12 cellular contexts compared by ENCODE assay signal in genomic region chr20:9838035-9838377, GRCh38. TPM values are rescaled to one million over a fixed set of nuclear protein-coding genes. Genes with fewer than 3 reads are reported as not detected.
DNase-seq lines count a peak whose midpoint lies in the region; ATAC-seq and TF ChIP-seq lines count a peak whose summit lies in the region.
"Had no signal": no experiment of that assay in that cellular context is flagged by ENCODE, and none has a peak within 500 bp of the region (broad histone marks: within the 10 kb centered on the region; RNA-seq: fewer than 3 reads in every experiment).

No MANE protein-coding gene starts in this region.

- H3K9me3 ChIP-seq in neural cell (ENCODE audit: low read length) (no peaks in the 10 kb centered on the region), T-helper 17 cell (ENCODE audit: control insufficient read depth, low read length, poor library complexity, severe bottlenecking) (no peaks in the 10 kb centered on the region)

- no peak for TF ChIP-seq RAD21 in neural cell (conservative IDR thresholded peaks at IDR 0.05)

- ATAC-seq in activated CD8-positive, alpha-beta memory T cell treated with anti-CD3 and anti-CD28 coated beads, Interleukin-2, amount 10 ng/mL, durations not matched to agents 7 days and 5 days = no peak
- no peak for ATAC-seq in stimulated activated effector memory CD8-positive, alpha-beta T cell treated with anti-CD3 and anti-CD28 coated beads, Interleukin-12 subunit alpha, Interleukin-12 subunit beta, amount 100 ng/mL, for 72 hours
- ATAC-seq in T-helper 17 cell = no peak

- no peaks in the 10 kb centered on the region for H3K36me3 ChIP-seq in neural cell (ENCODE audit: insufficient read depth, low read length)

- H3K4me2 ChIP-seq in neural cell (ENCODE audit: low read length) = peak overlapping the region; percentile 87

- no peaks in the 10 kb centered on the region for H3K27me3 ChIP-seq in neural cell (ENCODE audit: insufficient read depth, low read depth, low read length)

- no peak for TF ChIP-seq EP300 in neural cell (conservative IDR thresholded peaks at IDR 0.05; ENCODE audit: poor library complexity, severe bottlenecking)

- H3K4me3 ChIP-seq in coronary artery (peak overlapping the region; percentile 46), neural cell (ENCODE audit: low read length) (peak overlapping the region; percentile 91)

- H3K27ac Mint-ChIP-seq in activated naive CD4-positive, alpha-beta T cell treated with anti-CD3 and anti-CD28 coated beads for 36 hours = no peak overlapping the region
- no peak overlapping the region for H3K27ac Mint-ChIP-seq in activated CD8-positive, alpha-beta memory T cell treated with anti-CD3 and anti-CD28 coated beads, Interleukin-2, amount 10 ng/mL, durations not matched to agents 7 days and 5 days
- no peak overlapping the region for H3K27ac Mint-ChIP-seq in stimulated activated effector memory CD8-positive, alpha-beta T cell treated with anti-CD3 and anti-CD28 coated beads, Interleukin-12 subunit alpha, Interleukin-12 subunit beta, amount 100 ng/mL, for 72 hours
- no peak overlapping the region for H3K27ac Mint-ChIP-seq in T-helper 17 cell
- H3K27ac Mint-ChIP-seq: CD14-positive monocyte had no signal

- CTCF ChIA-PET in activated naive CD4-positive, alpha-beta T cell treated with anti-CD3 and anti-CD28 coated beads for 36 hours (lab: Charles Lee) = no interaction called here
- CTCF ChIA-PET in activated CD8-positive, alpha-beta memory T cell treated with anti-CD3 and anti-CD28 coated beads, Interleukin-2, amount 10 ng/mL, durations not matched to agents 7 days and 5 days (lab: Charles Lee) = no interaction called here

- H4K20me1 ChIP-seq in neural cell (ENCODE audit: insufficient read depth) = no peaks in the 10 kb centered on the region

- DNase-seq in G401 (ENCODE audit: low spot score) (peak; percentile 75), NCI-H345 (lab: John Stamatoyannopoulos, UW) (peak; percentile 73), coronary artery (ENCODE audit: low spot score) (no peak), T-helper 17 cell (no peak)
- DNase-seq in activated naive CD4-positive, alpha-beta T cell treated with anti-CD3 and anti-CD28 coated beads for 36 hours = no peak
- no peak for DNase-seq in activated CD8-positive, alpha-beta memory T cell treated with anti-CD3 and anti-CD28 coated beads, Interleukin-2, amount 10 ng/mL, durations not matched to agents 7 days and 5 days
- no peak for DNase-seq in stimulated activated effector memory CD8-positive, alpha-beta T cell treated with anti-CD3 and anti-CD28 coated beads, Interleukin-12 subunit alpha, Interleukin-12 subunit beta, amount 100 ng/mL, for 72 hours (ENCODE audit: low spot score in 2 of 2)
- DNase-seq: activated CD8-positive, alpha-beta memory T cell treated with anti-CD3 and anti-CD28 coated beads for 24 hours had no signal

- in situ Hi-C loops in G401 (cut with HindIII; ENCODE audit: low sequenced_read_pairs) = no loop called here

- no peaks in the 10 kb centered on the region for H3K4me1 Mint-ChIP-seq in activated naive CD4-positive, alpha-beta T cell treated with anti-CD3 and anti-CD28 coated beads for 36 hours (ENCODE audit: low read depth)
- no peaks in the 10 kb centered on the region for H3K4me1 Mint-ChIP-seq in activated CD8-positive, alpha-beta memory T cell treated with anti-CD3 and anti-CD28 coated beads, Interleukin-2, amount 10 ng/mL, durations not matched to agents 7 days and 5 days
- H3K4me1 Mint-ChIP-seq in stimulated activated effector memory CD8-positive, alpha-beta T cell treated with anti-CD3 and anti-CD28 coated beads, Interleukin-12 subunit alpha, Interleukin-12 subunit beta, amount 100 ng/mL, for 72 hours = peaks cover 5% of the 10 kb centered on the region
- H3K4me1 Mint-ChIP-seq in T-helper 17 cell = no peaks in the 10 kb centered on the region
- H3K4me1 Mint-ChIP-seq: CD14-positive monocyte had no signal

- intact Hi-C loops in activated naive CD4-positive, alpha-beta T cell treated with anti-CD3 and anti-CD28 coated beads for 36 hours (cut with micrococcal nuclease) = no loop called here

- peaks cover 6% of the 10 kb centered on the region for H3F3A ChIP-seq in neural cell (ENCODE audit: insufficient read depth, low read length, poor library complexity, severe bottlenecking)

- no peaks in the 10 kb centered on the region for H3K9me2 ChIP-seq in neural cell (ENCODE audit: insufficient read depth, low read length)

- TF ChIP-seq CTCF in coronary artery (IDR thresholded peaks at IDR 0.05) (no peak), neural cell (IDR thresholded peaks at IDR 0.05; ENCODE audit: poor library complexity, severe bottlenecking) (no peak)

- no peaks in the 10 kb centered on the region for H3K9me3 Mint-ChIP-seq in activated naive CD4-positive, alpha-beta T cell treated with anti-CD3 and anti-CD28 coated beads for 36 hours
- no peaks in the 10 kb centered on the region for H3K9me3 Mint-ChIP-seq in activated CD8-positive, alpha-beta memory T cell treated with anti-CD3 and anti-CD28 coated beads, Interleukin-2, amount 10 ng/mL, durations not matched to agents 7 days and 5 days (ENCODE audit: low read depth)
- no peaks in the 10 kb centered on the region for H3K9me3 Mint-ChIP-seq in stimulated activated effector memory CD8-positive, alpha-beta T cell treated with anti-CD3 and anti-CD28 coated beads, Interleukin-12 subunit alpha, Interleukin-12 subunit beta, amount 100 ng/mL, for 72 hours

- H3K36me3 Mint-ChIP-seq in activated naive CD4-positive, alpha-beta T cell treated with anti-CD3 and anti-CD28 coated beads for 36 hours (ENCODE audit: low read depth) = peaks cover 2% of the 10 kb centered on the region
- no peaks in the 10 kb centered on the region for H3K36me3 Mint-ChIP-seq in activated CD8-positive, alpha-beta memory T cell treated with anti-CD3 and anti-CD28 coated beads, Interleukin-2, amount 10 ng/mL, durations not matched to agents 7 days and 5 days
- no peaks in the 10 kb centered on the region for H3K36me3 Mint-ChIP-seq in stimulated activated effector memory CD8-positive, alpha-beta T cell treated with anti-CD3 and anti-CD28 coated beads, Interleukin-12 subunit alpha, Interleukin-12 subunit beta, amount 100 ng/mL, for 72 hours
- H3K36me3 Mint-ChIP-seq in T-helper 17 cell (ENCODE audit: low read depth) = no peaks in the 10 kb centered on the region

- H3K27ac ChIP-seq in coronary artery = no peak overlapping the region
- H3K27ac ChIP-seq in neural cell (ENCODE audit: low read length) = peak overlapping the region; percentile 94
- H3K27ac ChIP-seq: SK-N-MC had no signal

- H2AFZ ChIP-seq in neural cell (ENCODE audit: low read depth, low read length) = peak overlapping the region; percentile 93

- peak overlapping the region; percentile 96 for H3K9ac ChIP-seq in neural cell (ENCODE audit: low read length)

- no peak overlapping the region for H3K4me3 Mint-ChIP-seq in activated naive CD4-positive, alpha-beta T cell treated with anti-CD3 and anti-CD28 coated beads for 36 hours
- no peak overlapping the region for H3K4me3 Mint-ChIP-seq in activated CD8-positive, alpha-beta memory T cell treated with anti-CD3 and anti-CD28 coated beads, Interleukin-2, amount 10 ng/mL, durations not matched to agents 7 days and 5 days
- no peak overlapping the region for H3K4me3 Mint-ChIP-seq in stimulated activated effector memory CD8-positive, alpha-beta T cell treated with anti-CD3 and anti-CD28 coated beads, Interleukin-12 subunit alpha, Interleukin-12 subunit beta, amount 100 ng/mL, for 72 hours
- H3K4me3 Mint-ChIP-seq in T-helper 17 cell = no peak overlapping the region

- peaks cover 45% of the 10 kb centered on the region for H3K79me2 ChIP-seq in neural cell (replicated peaks; ENCODE audit: insufficient read depth, low read length)

- peaks cover 26% of the 10 kb centered on the region for H3K27me3 Mint-ChIP-seq in activated naive CD4-positive, alpha-beta T cell treated with anti-CD3 and anti-CD28 coated beads for 36 hours (ENCODE audit: low read depth)
- H3K27me3 Mint-ChIP-seq in activated CD8-positive, alpha-beta memory T cell treated with anti-CD3 and anti-CD28 coated beads, Interleukin-2, amount 10 ng/mL, durations not matched to agents 7 days and 5 days = peaks cover 18% of the 10 kb centered on the region
- H3K27me3 Mint-ChIP-seq in T-helper 17 cell = peaks cover 32% of the 10 kb centered on the region

TF ChIP-seq in neural cell, 6 proteins besides CTCF, POLR2A, EP300 and RAD21 (continues in another document):
- TF ChIP-seq MXI1 (conservative IDR thresholded peaks at IDR 0.05; ENCODE audit: poor library complexity, severe bottlenecking) = no peak
- no peak for TF ChIP-seq SMC3 (conservative IDR thresholded peaks at IDR 0.05; ENCODE audit: poor library complexity)
- TF ChIP-seq REST (IDR thresholded peaks at IDR 0.05; ENCODE audit: borderline replicate concordance) = no peak
- TF ChIP-seq POLR2AphosphoS5 (IDR thresholded peaks at IDR 0.05) = no peak

RNA-seq across cellular contexts. Expression of gene PAK5, which starts 0.9 kb away (rescaled TPM):
- not detected in 2 replicates for total RNA-seq in G401 (2014; rRNA removed; shearing (Covaris generic))
- 47.0 and 48.3 TPM in 2 replicates for polyA plus RNA-seq in neural cell
- polyA minus RNA-seq in neural cell = 50.2 and 60.7 TPM in 2 replicates
- total RNA-seq in activated naive CD4-positive, alpha-beta T cell treated with anti-CD3 and anti-CD28 coated beads for 36 hours = not detected
- not detected for total RNA-seq in activated CD8-positive, alpha-beta memory T cell treated with anti-CD3 and anti-CD28 coated beads, Interleukin-2, amount 10 ng/mL, durations not matched to agents 7 days and 5 days
- not detected for total RNA-seq in T-helper 17 cell
- total RNA-seq: pulmonary artery endothelial cell had no signal
- polyA plus RNA-seq: CD14-positive monocyte had no signal

Comparison
In these comparisons a context has a peak if more than half of its experiments do, and no peak if none do; other contexts are left out.
1. DNase-seq: peak in G401 (single experiment) and NCI-H345 (single experiment); none in coronary artery (single experiment), activated naive CD4-positive, alpha-beta T cell treated with anti-CD3 and anti-CD28 coated beads for 36 hours (single experiment), activated CD8-positive, alpha-beta memory T cell treated with anti-CD3 and anti-CD28 coated beads, Interleukin-2, amount 10 ng/mL, durations not matched to agents 7 days and 5 days (single experiment), stimulated activated effector memory CD8-positive, alpha-beta T cell treated with anti-CD3 and anti-CD28 coated beads, Interleukin-12 subunit alpha, Interleukin-12 subunit beta, amount 100 ng/mL, for 72 hours (0 of 2) and T-helper 17 cell (0 of 3).